In the genomic region with DNA sequence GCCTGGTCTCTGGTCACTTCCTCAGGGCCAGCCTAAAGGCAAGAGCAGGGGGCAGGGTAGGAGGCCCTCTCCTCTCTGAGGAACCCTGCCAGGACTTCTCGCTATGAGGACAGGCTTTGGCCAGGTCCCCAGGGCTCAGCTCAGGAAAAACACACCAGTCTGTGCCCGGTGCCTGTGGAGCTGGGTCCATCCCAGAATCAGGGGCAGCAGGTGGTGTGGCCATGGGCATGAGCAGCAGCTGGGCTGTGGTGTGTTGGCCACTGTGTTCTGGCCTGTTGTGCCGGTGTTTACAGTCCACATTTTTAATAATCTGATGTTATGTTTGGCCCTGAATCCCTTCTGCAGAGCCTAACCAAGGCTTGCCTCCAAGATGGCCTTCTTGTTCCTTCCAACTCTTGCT, we compare ENCODE assay signal across 17 cellular contexts.
DNase-seq lines count a peak whose midpoint lies in the region; ATAC-seq and TF ChIP-seq lines count a peak whose summit lies in the region.
"Had no signal": no experiment of that assay in that cellular context is flagged by ENCODE, and none has a peak within 500 bp of the region (broad histone marks: within the 10 kb centered on the region; RNA-seq: fewer than 3 reads in every experiment).

No MANE protein-coding gene starts in this region.

- H3K27me3 ChIP-seq in MG63 (no peaks in the 10 kb centered on the region), heart left ventricle (no peaks in the 10 kb centered on the region), skeletal muscle tissue (ENCODE audit: control insufficient read depth in 3 of 3, insufficient read depth in 3 of 3, low read length in 3 of 3) (no peaks in the 10 kb centered on the region), osteoblast (ENCODE audit: insufficient read depth, low read length) (no peaks in the 10 kb centered on the region)
- H3K27me3 ChIP-seq: BLaER1 treated with 17β-estradiol and CSF1 and Interleukin-3, amounts not matched to agents 10 nM and 100 nM had no signal

- H3K4me1 Mint-ChIP-seq in nephron (peaks cover 41% of the 10 kb centered on the region), progenitor cell of endocrine pancreas (ENCODE audit: low read depth) (peaks cover 10% of the 10 kb centered on the region)

- no peaks in the 10 kb centered on the region for H3K79me2 ChIP-seq in osteoblast (ENCODE audit: insufficient read depth, low read length)

- H3K36me3 Mint-ChIP-seq in nephron (ENCODE audit: low read depth), result no peaks in the 10 kb centered on the region
- H3K36me3 Mint-ChIP-seq in progenitor cell of endocrine pancreas (ENCODE audit: insufficient read depth), result no peaks in the 10 kb centered on the region

- H4K20me1 ChIP-seq in osteoblast (ENCODE audit: insufficient read depth, low read length), result no peaks in the 10 kb centered on the region
- H4K20me1 ChIP-seq: BLaER1 treated with 17β-estradiol and CSF1 and Interleukin-3, amounts not matched to agents 10 nM and 100 nM had no signal

- TF ChIP-seq CTCF in heart left ventricle (IDR thresholded peaks at IDR 0.05), result no peak
- TF ChIP-seq CTCF in nephron (IDR thresholded peaks at IDR 0.05; ENCODE audit: unreplicated experiment in 3 of 3), result no peak
- no peak for TF ChIP-seq CTCF in osteoblast (IDR thresholded peaks at IDR 0.05; ENCODE audit: extremely low read depth, low read depth, low read length)
- no peak for TF ChIP-seq CTCF in progenitor cell of endocrine pancreas (IDR thresholded peaks at IDR 0.05; ENCODE audit: unreplicated experiment)

- peak; percentile 17 to 44 (median 28) for ATAC-seq in heart left ventricle
- ATAC-seq: Panc1 had no signal

- no peak for TF ChIP-seq POLR2A in heart left ventricle (IDR thresholded peaks at IDR 0.05)

- H3K9ac ChIP-seq in skeletal muscle tissue (ENCODE audit: low read depth in 1 of 3, low read length in 3 of 3), result no peak overlapping the region
- H3K9ac ChIP-seq: BLaER1 treated with 17β-estradiol and CSF1 and Interleukin-3, amounts not matched to agents 10 nM and 100 nM; KMS-11 had no signal

- peaks cover 15% of the 10 kb centered on the region for H3K27me3 Mint-ChIP-seq in nephron (ENCODE audit: low read depth)
- H3K27me3 Mint-ChIP-seq in progenitor cell of endocrine pancreas, result peaks cover 7% of the 10 kb centered on the region

- 35 to 53% (median 41%) methylated on average over 2 to 3 of the region's 3 CpGs for WGBS in heart left ventricle, 4 donors

- H3K36me3 ChIP-seq in MG63, result no peaks in the 10 kb centered on the region
- no peaks in the 10 kb centered on the region for H3K36me3 ChIP-seq in heart left ventricle
- no peaks in the 10 kb centered on the region for H3K36me3 ChIP-seq in skeletal muscle tissue (ENCODE audit: control insufficient read depth in 3 of 3, insufficient read depth in 3 of 3, low read length in 3 of 3)
- H3K36me3 ChIP-seq in osteoblast (ENCODE audit: insufficient read depth, low read length), result no peaks in the 10 kb centered on the region
- H3K36me3 ChIP-seq: BLaER1 treated with 17β-estradiol and CSF1 and Interleukin-3, amounts not matched to agents 10 nM and 100 nM had no signal

- H3K4me1 ChIP-seq in heart left ventricle, result peaks cover 2 to 43% (median 24%) of the 10 kb centered on the region in 12 donors
- H3K4me1 ChIP-seq in skeletal muscle tissue (ENCODE audit: control insufficient read depth in 3 of 3, insufficient read depth in 3 of 3, low read length in 3 of 3), result peaks cover 25 to 29% (median 26%) of the 10 kb centered on the region in 3 donors
- H3K4me1 ChIP-seq in osteoblast (ENCODE audit: insufficient read depth, low read length), result peaks cover 12% of the 10 kb centered on the region

- no peaks in the 10 kb centered on the region for H3K9me3 Mint-ChIP-seq in nephron
- H3K9me3 Mint-ChIP-seq in progenitor cell of endocrine pancreas (ENCODE audit: low read depth), result no peaks in the 10 kb centered on the region

- H3K27ac Mint-ChIP-seq in nephron, result peak overlapping the region in 2 of 3 experiments; percentile 70 to 99
- H3K27ac Mint-ChIP-seq in progenitor cell of endocrine pancreas, result no peak overlapping the region

- H3K4me3 ChIP-seq in MG63 (no peak overlapping the region), heart left ventricle (no peak overlapping the region), skeletal muscle tissue (ENCODE audit: low read length in 3 of 3) (no peak overlapping the region), osteoblast (ENCODE audit: insufficient read depth, low read length) (no peak overlapping the region)
- H3K4me3 ChIP-seq: BLaER1 treated with 17β-estradiol and CSF1 and Interleukin-3, amounts not matched to agents 10 nM and 100 nM had no signal

- H3K4me3 Mint-ChIP-seq in nephron (no peak overlapping the region), progenitor cell of endocrine pancreas (ENCODE audit: low read depth) (no peak overlapping the region)

- H3K27ac ChIP-seq in heart left ventricle (peak overlapping the region in 7 of 12 donors; percentile 25 to 90 (median 37)), skeletal muscle tissue (ENCODE audit: low read depth, low read length) (peak overlapping the region; percentile 6), osteoblast (ENCODE audit: low read depth, low read length) (no peak overlapping the region)
- H3K27ac ChIP-seq: BLaER1 treated with 17β-estradiol and CSF1 and Interleukin-3, amounts not matched to agents 10 nM and 100 nM; KMS-11 had no signal

- intact Hi-C loops in heart left ventricle (cut with DNase I), result loop anchor here in 1 of 10 donors (10.0 kb wide), 1 partner anchor 78 kb away; no protein-coding TSS in a partner anchor

- no peak overlapping the region for H3K4me2 ChIP-seq in osteoblast (ENCODE audit: insufficient read depth, low read length)
- H3K4me2 ChIP-seq: BLaER1 treated with 17β-estradiol and CSF1 and Interleukin-3, amounts not matched to agents 10 nM and 100 nM; KMS-11 had no signal

- DNase-seq in MG63 (peak; percentile 95), heart left ventricle (peak in 1 of 5 donors; percentile 52), dedifferentiated amniotic fluid mesenchymal stem cell (ENCODE audit: extremely low spot score) (no peak), activated T-cell treated with anti-CD3 and anti-CD28 coated beads for 4 hours (no peak), osteoblast (ENCODE audit: insufficient read length, low spot score, missing footprints) (no peak), progenitor cell of endocrine pancreas (ENCODE audit: low spot score, unreplicated experiment) (no peak)
- DNase-seq: DND-41, GOT3, NCI-H1092 treated with DMSO at 0.1 percent for 48 hours, NCI-H2081 treated with DMSO at 0.1 percent for 48 hours, NCI-H510A, NCI-H774 had no signal

- H3K9me3 ChIP-seq in MG63 (no peaks in the 10 kb centered on the region), heart left ventricle (no peaks in the 10 kb centered on the region), skeletal muscle tissue (ENCODE audit: control insufficient read depth in 3 of 3, low read length in 3 of 3) (no peaks in the 10 kb centered on the region), osteoblast (ENCODE audit: low read depth, low read length) (no peaks in the 10 kb centered on the region)
- H3K9me3 ChIP-seq: BLaER1 treated with 17β-estradiol and CSF1 and Interleukin-3, amounts not matched to agents 10 nM and 100 nM had no signal

- H2AFZ ChIP-seq in osteoblast (ENCODE audit: low read length), result no peak overlapping the region
